ENCODE assay signal across 2 cellular contexts in genomic region chr2:44244135-44244871, GRCh38.
A peak's percentile ranks its signal among the peaks of the same experiment; 100 is the strongest.
TF ChIP-seq lines count a peak whose summit lies in the region.

No MANE protein-coding gene starts in this region.

TF ChIP-seq in HEK293, 187 proteins besides CTCF, POLR2A, EP300 and RAD21 (continued from another document):
- TF ChIP-seq AEBP2 (tag by site-specific recombination; IDR thresholded peaks at IDR 0.05; ENCODE audit: borderline replicate concordance) (no peak), ZNF202 (tag by site-specific recombination; IDR thresholded peaks at IDR 0.05; ENCODE audit: borderline replicate concordance) (no peak), ZBTB21 (tag by site-specific recombination; IDR thresholded peaks at IDR 0.05) (no peak), PRDM6 (tag by site-specific recombination; IDR thresholded peaks at IDR 0.05) (peak; percentile 65), SP7 (tag by site-specific recombination; IDR thresholded peaks at IDR 0.05) (peak; percentile 58; the same call in 1 of the 2 replicates), ZNF514 (tag by site-specific recombination; IDR thresholded peaks at IDR 0.05) (no peak), SCRT2 (tag by site-specific recombination; IDR thresholded peaks at IDR 0.05) (peak; percentile 97), ZNF768 (tag by site-specific recombination; IDR thresholded peaks at IDR 0.05) (no peak), SCRT1 (tag by site-specific recombination; IDR thresholded peaks at IDR 0.05; ENCODE audit: borderline replicate concordance) (peak; percentile 49; the same call in 1 of the 2 replicates), ZNF654 (tag by site-specific recombination; IDR thresholded peaks at IDR 0.05; ENCODE audit: low read depth) (peak; percentile 39), ZNF362 (tag by site-specific recombination; IDR thresholded peaks at IDR 0.05) (0 out of 2 replicates have a peak, but pooled peaks have one; percentile 21), MYNN (tag by site-specific recombination; IDR thresholded peaks at IDR 0.05; ENCODE audit: borderline replicate concordance) (peak; percentile 76)

TF ChIP-seq in liver, 16 proteins besides CTCF, POLR2A, EP300 and RAD21 (continued from another document):
- TF ChIP-seq REST (IDR thresholded peaks at IDR 0.05) = no peak
